In the genomic region with DNA sequence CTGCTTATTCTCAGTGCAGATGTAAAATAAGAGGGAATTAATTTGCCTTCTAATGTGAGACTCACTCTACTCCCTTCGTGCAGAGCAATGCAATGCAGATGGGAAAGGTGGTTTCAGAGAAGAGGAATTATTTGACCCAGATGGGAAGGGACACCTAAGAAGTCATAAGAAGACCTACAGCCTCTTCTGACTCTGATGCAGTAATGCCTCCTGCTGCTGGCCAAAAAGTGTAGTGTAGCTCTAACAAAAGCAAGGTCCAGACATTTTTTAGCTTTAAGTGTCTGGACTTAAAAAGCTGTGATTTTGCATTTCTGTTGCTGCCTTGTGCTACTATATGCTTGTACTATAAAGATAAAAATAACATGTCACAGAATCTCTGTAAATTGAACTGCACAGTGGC, we compare ENCODE assay signal across 13 cellular contexts.
A peak's percentile ranks its signal among the peaks of the same experiment; 100 is the strongest.
DNase-seq lines count a peak whose midpoint lies in the region; ATAC-seq and TF ChIP-seq lines count a peak whose summit lies in the region.
"Had no signal": no experiment of that assay in that cellular context is flagged by ENCODE, and none has a peak within 500 bp of the region (broad histone marks: within the 10 kb centered on the region; RNA-seq: fewer than 3 reads in every experiment).

No MANE protein-coding gene starts in this region.

- H3K9me3 Mint-ChIP-seq in nephron progenitor cell = no peaks in the 10 kb centered on the region
- peaks cover 37% of the 10 kb centered on the region for H3K9me3 Mint-ChIP-seq in activated CD4-positive, alpha-beta T cell treated with anti-CD3 and anti-CD28 coated beads, Interleukin-2, amount 10 ng/mL, durations not matched to agents 7 days and 5 days

- POLR2A ChIA-PET in GM10248 (lab: Yijun Ruan, JAX) = no interaction called here
- POLR2A ChIA-PET in activated CD4-positive, alpha-beta T cell treated with anti-CD3 and anti-CD28 coated beads, Interleukin-2, amount 10 ng/mL, durations not matched to agents 7 days and 5 days (lab: Charles Lee) = no interaction called here

- H3K4me3 Mint-ChIP-seq in nephron progenitor cell = no peak overlapping the region
- H3K4me3 Mint-ChIP-seq in activated CD4-positive, alpha-beta T cell treated with anti-CD3 and anti-CD28 coated beads, Interleukin-2, amount 10 ng/mL, durations not matched to agents 7 days and 5 days = no peak overlapping the region

- H3K36me3 Mint-ChIP-seq in nephron progenitor cell (ENCODE audit: low read depth) = no peaks in the 10 kb centered on the region
- H3K36me3 Mint-ChIP-seq in activated CD4-positive, alpha-beta T cell treated with anti-CD3 and anti-CD28 coated beads, Interleukin-2, amount 10 ng/mL, durations not matched to agents 7 days and 5 days (ENCODE audit: low read depth) = peaks cover 32% of the 10 kb centered on the region

- peaks cover 18% of the 10 kb centered on the region for H3K4me1 Mint-ChIP-seq in nephron progenitor cell
- H3K4me1 Mint-ChIP-seq in activated CD4-positive, alpha-beta T cell treated with anti-CD3 and anti-CD28 coated beads, Interleukin-2, amount 10 ng/mL, durations not matched to agents 7 days and 5 days = peaks cover 32% of the 10 kb centered on the region

- ATAC-seq in left ventricle myocardium superior (no peak), HG02763 (IDR thresholded peaks at IDR 0.05; ENCODE audit: unreplicated experiment) (no peak)
- ATAC-seq: lower lobe of right lung had no signal

- no peak overlapping the region for H3K27ac Mint-ChIP-seq in nephron progenitor cell
- H3K27ac Mint-ChIP-seq in activated CD4-positive, alpha-beta T cell treated with anti-CD3 and anti-CD28 coated beads, Interleukin-2, amount 10 ng/mL, durations not matched to agents 7 days and 5 days = no peak overlapping the region

- CTCF ChIA-PET in GM10248 (lab: Yijun Ruan, JAX) = interaction anchor here (0.6 to 1.6 kb wide), 4 partner anchors 10 to 22 kb away, joined by 3 to 7 read pairs (median 3); no protein-coding TSS in a partner anchor
- CTCF ChIA-PET in activated CD4-positive, alpha-beta T cell treated with anti-CD3 and anti-CD28 coated beads, Interleukin-2, amount 10 ng/mL, durations not matched to agents 7 days and 5 days (lab: Charles Lee) = interaction anchor here (1.0 kb wide), 1 partner anchor 10 kb away, joined by 4 read pairs; no protein-coding TSS in a partner anchor

- intact Hi-C loops in left ventricle myocardium superior (cut with micrococcal nuclease) = no loop called here

- H3K4me3 ChIP-seq in LNCaP clone FGC (ENCODE audit: low read depth, low read length) = no peak overlapping the region
- H3K4me3 ChIP-seq: esophagus squamous epithelium, lower lobe of right lung had no signal

- DNase-seq in GM10248 (ENCODE audit: extremely low spot score) (no peak), LNCaP clone FGC (ENCODE audit: low read depth) (no peak), dermis blood vessel endothelial cell (peak; percentile 5), nephron progenitor cell (no peak), left ventricle myocardium superior (no peak), HT-29 (ENCODE audit: low spot score) (no peak)
- no peak for DNase-seq in activated CD4-positive, alpha-beta T cell treated with anti-CD3 and anti-CD28 coated beads, Interleukin-2, amount 10 ng/mL, durations not matched to agents 7 days and 5 days
- DNase-seq: activated CD8-positive, alpha-beta memory T cell treated with anti-CD3 and anti-CD28 coated beads, Interleukin-2, amount 50 U/mL, for 4 hours; esophagus squamous epithelium; lower lobe of right lung; NCI-H524 treated with DMSO at 0.1 percent for 48 hours; T-helper 2 cell had no signal

- H3K27me3 Mint-ChIP-seq in nephron progenitor cell (ENCODE audit: low read depth, poor library complexity) = peaks cover 4% of the 10 kb centered on the region
- no peaks in the 10 kb centered on the region for H3K27me3 Mint-ChIP-seq in activated CD4-positive, alpha-beta T cell treated with anti-CD3 and anti-CD28 coated beads, Interleukin-2, amount 10 ng/mL, durations not matched to agents 7 days and 5 days

- TF ChIP-seq CTCF in GM10248 (IDR thresholded peaks at IDR 0.05; ENCODE audit: control extremely low read depth, extremely low read depth, low read depth, missing control alignments) = peak; percentile 34
- TF ChIP-seq CTCF in LNCaP clone FGC (IDR thresholded peaks at IDR 0.05; ENCODE audit: control insufficient read depth, extremely low read depth, insufficient read depth) = peak; percentile 28
- peak; percentile 40 for TF ChIP-seq CTCF in nephron progenitor cell (IDR thresholded peaks at IDR 0.05)
